ENCODE assay signal across 8 cellular contexts in the genomic region with DNA sequence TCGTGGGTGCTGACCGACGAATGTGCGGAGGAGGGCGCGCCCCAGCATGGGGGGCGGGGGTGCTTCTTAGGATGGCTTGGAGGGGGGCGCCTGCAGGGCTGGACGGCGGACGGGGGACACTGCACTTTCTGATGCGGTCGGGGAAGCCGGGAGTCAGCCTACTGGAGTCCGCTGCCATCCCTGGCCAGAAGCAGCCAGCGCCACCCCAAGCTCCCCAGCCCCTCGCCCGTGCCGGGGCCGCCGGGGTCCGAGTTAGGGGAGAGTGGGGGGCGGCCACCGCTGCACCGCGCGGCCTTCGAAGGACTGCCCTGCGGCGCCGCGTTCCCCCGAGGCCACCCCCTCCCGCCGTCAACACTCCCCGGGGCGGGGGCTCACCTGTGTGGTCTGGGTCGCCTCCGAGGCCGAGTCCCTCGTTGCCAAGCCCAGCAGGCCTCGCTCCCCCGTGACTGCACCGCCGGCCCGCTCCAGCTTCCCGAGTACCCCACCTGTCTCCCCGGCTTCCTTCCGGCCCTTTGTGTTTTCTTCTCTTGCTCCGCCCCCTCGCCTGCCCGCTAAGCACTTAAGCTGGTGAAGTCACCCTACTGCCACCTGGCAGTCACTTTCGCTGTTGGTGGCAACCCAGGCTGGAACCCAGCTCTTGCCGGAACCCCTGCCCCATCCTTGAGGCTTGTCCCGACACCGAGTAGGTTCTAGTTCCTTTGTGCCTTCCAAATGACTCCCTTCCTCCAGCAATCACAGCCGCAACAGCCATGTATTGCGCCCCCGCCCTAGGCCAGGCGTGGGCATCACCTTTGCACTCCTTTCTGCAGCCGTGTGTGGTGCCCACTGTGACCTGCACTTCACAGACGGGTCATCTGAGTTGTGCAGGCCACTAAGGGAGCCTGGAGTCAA. TPM values are rescaled to one million over a fixed set of nuclear protein-coding genes. Genes with fewer than 3 reads are reported as not detected.
A peak's percentile ranks its signal among the peaks of the same experiment; 100 is the strongest.
DNase-seq lines count a peak whose midpoint lies in the region; ATAC-seq and TF ChIP-seq lines count a peak whose summit lies in the region.

A gene with protein sequence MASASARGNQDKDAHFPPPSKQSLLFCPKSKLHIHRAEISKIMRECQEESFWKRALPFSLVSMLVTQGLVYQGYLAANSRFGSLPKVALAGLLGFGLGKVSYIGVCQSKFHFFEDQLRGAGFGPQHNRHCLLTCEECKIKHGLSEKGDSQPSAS (minus strand): TSS at position 492 of the 891 bp plus-strand sequence. CDS start 2,225 bp downstream, outside the sequence.

- 0 out of 2 replicates have a peak, but pooled peaks have one; percentile 15 for TF ChIP-seq CTCF in GM12875 (IDR thresholded peaks at IDR 0.05; ENCODE audit: borderline replicate concordance, insufficient read depth, low read depth, low read length)

- H3K4me1 Mint-ChIP-seq in T-helper 17 cell, result peaks cover 32% of the 10 kb centered on the region

- peaks cover 12% of the 10 kb centered on the region for H3K36me3 Mint-ChIP-seq in T-helper 17 cell (ENCODE audit: low read depth)

- H3K4me3 ChIP-seq in GM12875 (ENCODE audit: low read depth, low read length) (peak within 1 kb of the TSS; percentile 94), iPS-18c (ENCODE audit: insufficient read depth, low read depth, low read length) (peak within 1 kb of the TSS; percentile 75)

- H3K4me3 Mint-ChIP-seq in T-helper 17 cell, result peak within 1 kb of the TSS; percentile 99

- H3K9me3 ChIP-seq in T-helper 17 cell (ENCODE audit: control insufficient read depth, low read length, poor library complexity, severe bottlenecking) (no peaks in the 10 kb centered on the region), iPS-18c (ENCODE audit: control insufficient read depth, insufficient read depth, low read length) (no peaks in the 10 kb centered on the region)

- ATAC-seq in HG02623 (IDR thresholded peaks at IDR 0.05; ENCODE audit: unreplicated experiment) (peak; percentile 95), T-helper 17 cell (peak; percentile 98)

- no peaks in the 10 kb centered on the region for H3K27me3 Mint-ChIP-seq in T-helper 17 cell

- DNase-seq in NCI-H1105 (lab: John Stamatoyannopoulos, UW), result peak; percentile 41
- peak; percentile 69 to 74 (median 70) for DNase-seq in T-helper 17 cell
- peak; percentile 86 for DNase-seq in astrocyte of the hippocampus (ENCODE audit: low read depth, low spot score)
- peak; percentile 87 for DNase-seq in stimulated activated CD4-positive, alpha-beta T cell treated with anti-CD3 and anti-CD28 coated beads, Interleukin-15, amount 100 ng/mL, for 24 hours
- no peak for DNase-seq in cortex of kidney (lab: John Stamatoyannopoulos, UW)

- H3K27ac Mint-ChIP-seq in T-helper 17 cell, result peak within 1 kb of the TSS; percentile 93

RNA-seq across cellular contexts. Expression of the gene that starts here (rescaled TPM):
- total RNA-seq in T-helper 17 cell, result 10 to 100 TPM; 54.1 to 61.9 TPM
